In genomic region chr6:112429226-112429625, GRCh38 we compare ENCODE assay signal across 15 cellular contexts.
A peak's percentile ranks its signal among the peaks of the same experiment; 100 is the strongest.
DNase-seq lines count a peak whose midpoint lies in the region; ATAC-seq, FAIRE-seq and TF ChIP-seq lines count a peak whose summit lies in the region.
"Had no signal": no experiment of that assay in that cellular context is flagged by ENCODE, and none has a peak within 500 bp of the region (broad histone marks: within the 10 kb centered on the region; RNA-seq: fewer than 3 reads in every experiment).

No MANE protein-coding gene starts in this region.

- TF ChIP-seq CTCF in bronchial epithelial cell (IDR thresholded peaks at IDR 0.05; ENCODE audit: insufficient read depth, low read length, severe bottlenecking), result no peak

- no peak for ATAC-seq in activated naive CD8-positive, alpha-beta T cell treated with anti-CD3 and anti-CD28 coated beads, Interleukin-2, amount 50 U/mL, for 24 hours

- H3K4me1 Mint-ChIP-seq in activated naive CD8-positive, alpha-beta T cell treated with anti-CD3 and anti-CD28 coated beads, Interleukin-2, amount 50 U/mL, for 24 hours, result no peaks in the 10 kb centered on the region
- H3K4me1 Mint-ChIP-seq: activated CD4-positive, alpha-beta memory T cell treated with anti-CD3 and anti-CD28 coated beads, Interleukin-2, amount 10 ng/mL, durations not matched to agents 7 days and 5 days; naive B cell had no signal

- no peaks in the 10 kb centered on the region for H3K27me3 ChIP-seq in bronchial epithelial cell (ENCODE audit: control insufficient read depth, insufficient read depth, low read length)

- H3K27me3 Mint-ChIP-seq in activated naive CD8-positive, alpha-beta T cell treated with anti-CD3 and anti-CD28 coated beads, Interleukin-2, amount 50 U/mL, for 24 hours, result no peaks in the 10 kb centered on the region
- H3K27me3 Mint-ChIP-seq: activated CD4-positive, alpha-beta memory T cell treated with anti-CD3 and anti-CD28 coated beads, Interleukin-2, amount 10 ng/mL, durations not matched to agents 7 days and 5 days; activated naive CD8-positive, alpha-beta T cell had no signal

- peaks cover 5% of the 10 kb centered on the region for H3K9me3 Mint-ChIP-seq in activated naive CD8-positive, alpha-beta T cell treated with anti-CD3 and anti-CD28 coated beads, Interleukin-2, amount 50 U/mL, for 24 hours
- H3K9me3 Mint-ChIP-seq: activated CD4-positive, alpha-beta memory T cell treated with anti-CD3 and anti-CD28 coated beads, Interleukin-2, amount 10 ng/mL, durations not matched to agents 7 days and 5 days had no signal

- no peak overlapping the region for H3K4me3 Mint-ChIP-seq in activated naive CD8-positive, alpha-beta T cell treated with anti-CD3 and anti-CD28 coated beads, Interleukin-2, amount 50 U/mL, for 24 hours
- H3K4me3 Mint-ChIP-seq: activated CD4-positive, alpha-beta memory T cell treated with anti-CD3 and anti-CD28 coated beads, Interleukin-2, amount 10 ng/mL, durations not matched to agents 7 days and 5 days; activated naive CD8-positive, alpha-beta T cell; naive B cell had no signal

- no peak overlapping the region for H3K27ac Mint-ChIP-seq in activated naive CD8-positive, alpha-beta T cell treated with anti-CD3 and anti-CD28 coated beads, Interleukin-2, amount 50 U/mL, for 24 hours
- H3K27ac Mint-ChIP-seq: activated CD4-positive, alpha-beta memory T cell treated with anti-CD3 and anti-CD28 coated beads, Interleukin-2, amount 10 ng/mL, durations not matched to agents 7 days and 5 days; activated naive CD8-positive, alpha-beta T cell; naive B cell had no signal

- no peaks in the 10 kb centered on the region for H3K36me3 Mint-ChIP-seq in activated naive CD8-positive, alpha-beta T cell treated with anti-CD3 and anti-CD28 coated beads, Interleukin-2, amount 50 U/mL, for 24 hours (ENCODE audit: low read depth)
- H3K36me3 Mint-ChIP-seq: activated naive CD8-positive, alpha-beta T cell; naive B cell had no signal

- DNase-seq in Daoy (ENCODE audit: low read depth), result peak; percentile 10
- peak; percentile 63 for DNase-seq in LHCN-M2 (ENCODE audit: low read depth)
- DNase-seq in bronchial epithelial cell (ENCODE audit: low read depth), result no peak
- peak; percentile 18 for DNase-seq in myocyte (ENCODE audit: low read depth)
- DNase-seq in CD1c-positive myeloid dendritic cell (ENCODE audit: extremely low spot score), result no peak
- no peak for DNase-seq in stimulated activated naive CD4-positive, alpha-beta T cell treated with Interleukin-2 at 50 U/mL for 16 hours (lab: John Stamatoyannopoulos, UW)
- no peak for DNase-seq in superior temporal gyrus (ENCODE audit: extremely low spot score)
- no peak for DNase-seq in activated naive CD8-positive, alpha-beta T cell treated with anti-CD3 and anti-CD28 coated beads, Interleukin-2, amount 50 U/mL, for 24 hours
- DNase-seq: activated CD4-positive, alpha-beta memory T cell treated with anti-CD3 and anti-CD28 coated beads, Interleukin-2, amount 10 ng/mL, durations not matched to agents 7 days and 5 days; effector CD8-positive, alpha-beta T cell; naive B cell; NCI-H1092 treated with DMSO at 0.1 percent for 48 hours; NCI-H526 treated with DMSO at 0.1 percent for 48 hours; stimulated activated CD4-positive, alpha-beta T cell treated with anti-CD3 and anti-CD28 coated beads, Interleukin-12 subunit alpha, Interleukin-12 subunit beta, amount 100 ng/mL, for 4 hours had no signal

- no peak overlapping the region for H3K4me3 ChIP-seq in bronchial epithelial cell (ENCODE audit: low read depth, low read length)

- H3K36me3 ChIP-seq in bronchial epithelial cell (ENCODE audit: control insufficient read depth, insufficient read depth, low read length), result no peaks in the 10 kb centered on the region

- peak; percentile 58 for FAIRE-seq in bronchial epithelial cell (lab: Jason Lieb, UNC)

Comparison
In these comparisons a context has a peak if more than half of its experiments do, and no peak if none do; other contexts are left out.
1. DNase-seq: peak in Daoy (single experiment), LHCN-M2 (single experiment) and myocyte (single experiment); none in bronchial epithelial cell (single experiment), CD1c-positive myeloid dendritic cell (single experiment), stimulated activated naive CD4-positive, alpha-beta T cell treated with Interleukin-2 at 50 U/mL for 16 hours (single experiment), superior temporal gyrus (single experiment) and activated naive CD8-positive, alpha-beta T cell treated with anti-CD3 and anti-CD28 coated beads, Interleukin-2, amount 50 U/mL, for 24 hours (single experiment).